In the genomic region with DNA sequence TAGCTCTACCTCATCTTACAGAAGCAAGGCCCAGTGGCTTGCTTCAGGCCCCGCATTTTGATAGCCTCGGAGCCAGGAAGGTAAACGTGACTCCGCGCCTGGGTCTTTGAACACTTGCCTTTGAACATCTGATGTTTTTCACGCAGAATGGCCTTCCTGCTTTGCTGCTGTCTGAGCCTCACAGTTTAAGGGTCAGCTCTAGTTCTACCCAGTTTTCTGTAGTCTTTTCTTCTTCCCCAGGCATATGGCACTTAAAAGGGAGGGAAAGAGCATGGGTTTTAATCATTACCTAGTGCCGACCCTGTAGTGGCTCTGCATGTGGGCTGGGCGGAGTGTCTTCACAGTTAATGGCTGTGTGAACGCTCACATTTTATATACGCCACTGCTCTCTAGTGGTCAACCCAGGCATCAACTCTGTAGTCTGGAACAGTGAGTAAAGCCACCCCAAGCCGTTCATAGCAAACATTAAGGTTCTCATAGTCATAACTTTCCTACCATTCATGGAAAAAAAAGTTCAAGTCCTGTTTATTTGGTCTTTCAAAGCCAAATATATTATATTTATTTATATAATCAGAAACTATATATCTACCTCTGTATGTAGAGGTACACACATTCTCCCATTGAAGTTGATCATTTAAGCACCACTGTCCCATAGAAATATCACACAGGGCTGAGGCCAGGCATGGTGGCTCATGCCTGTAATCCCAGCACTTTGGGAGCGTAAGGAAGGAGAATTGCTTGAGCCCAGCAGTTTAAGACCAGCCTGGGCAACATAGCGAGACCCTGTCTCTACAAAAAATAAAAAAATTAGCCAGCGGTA, we compare ENCODE assay signal across 8 cellular contexts.
DNase-seq lines count a peak whose midpoint lies in the region; ATAC-seq, FAIRE-seq and TF ChIP-seq lines count a peak whose summit lies in the region.

No MANE protein-coding gene starts in this region.

- H3K27ac ChIP-seq in SK-N-MC (no peak overlapping the region), cardiac muscle cell (no peak overlapping the region)

- H3K9ac ChIP-seq in SK-N-MC (ENCODE audit: insufficient read length) = no peak overlapping the region

- peak; percentile 85 for TF ChIP-seq CTCF in cardiac muscle cell (IDR thresholded peaks at IDR 0.05; ENCODE audit: low read depth, low read length)

- no peaks in the 10 kb centered on the region for H3K27me3 Mint-ChIP-seq in activated naive CD8-positive, alpha-beta T cell

- H3K36me3 ChIP-seq in SK-N-MC (ENCODE audit: insufficient read depth, low read length) = no peaks in the 10 kb centered on the region
- H3K36me3 ChIP-seq in cardiac muscle cell = no peaks in the 10 kb centered on the region

- 0 out of 2 replicates have a peak overlapping the region, but pooled peaks have one; percentile 34 for H3K4me3 ChIP-seq in SK-N-MC
- H3K4me3 ChIP-seq in cardiac muscle cell = no peak overlapping the region

- H3K4me1 Mint-ChIP-seq in activated naive CD8-positive, alpha-beta T cell (ENCODE audit: low read depth) = peaks cover 4% of the 10 kb centered on the region

- FAIRE-seq in GM12892 (lab: Jason Lieb, UNC) = peak; percentile 91

- TF ChIP-seq POLR2A in GM12892 (IDR thresholded peaks at IDR 0.05; ENCODE audit: low read depth, low read length) = no peak

- H3K36me3 Mint-ChIP-seq in activated naive CD8-positive, alpha-beta T cell = no peaks in the 10 kb centered on the region

- peak overlapping the region; percentile 19 for H3K27ac Mint-ChIP-seq in activated naive CD8-positive, alpha-beta T cell

- peak overlapping the region; percentile 65 for H3K4me3 Mint-ChIP-seq in activated naive CD8-positive, alpha-beta T cell

- no peaks in the 10 kb centered on the region for H3K4me1 ChIP-seq in cardiac muscle cell (ENCODE audit: low read depth)

- H3K9me3 Mint-ChIP-seq in activated naive CD8-positive, alpha-beta T cell (ENCODE audit: low read depth) = peaks cover 14% of the 10 kb centered on the region

- peaks cover 14% of the 10 kb centered on the region for H3K27me3 ChIP-seq in cardiac muscle cell

- H3K9me3 ChIP-seq in SK-N-MC (ENCODE audit: low read depth, low read length) (no peaks in the 10 kb centered on the region), cardiac muscle cell (ENCODE audit: low read depth) (no peaks in the 10 kb centered on the region)

- DNase-seq in GM12892 (ENCODE audit: insufficient read length) = no peak
- DNase-seq in NCI-H1092 (lab: John Stamatoyannopoulos, UW) = peak; percentile 85
- peak; percentile 44 for DNase-seq in SK-N-MC (ENCODE audit: low read depth, low spot score)
- peak; percentile 84 to 86 for DNase-seq in cardiac muscle cell (ENCODE audit: low read depth in 1 of 2, low spot score in 1 of 2)
- peak; percentile 75 for DNase-seq in putamen (ENCODE audit: low spot score)

- ATAC-seq in HG02642 (IDR thresholded peaks at IDR 0.05; ENCODE audit: poor library complexity, unreplicated experiment) = peak; percentile 96
- ATAC-seq in HG03025 (IDR thresholded peaks at IDR 0.05; ENCODE audit: low FRiP score, unreplicated experiment) = no peak
